1 cellular context compared by ENCODE assay signal in genomic region chr1:145978860-145979745, GRCh38.
TF ChIP-seq lines count a peak whose summit lies in the region.

No MANE protein-coding gene starts in this region.

TF ChIP-seq in IMR-90, 13 proteins besides CTCF, POLR2A, EP300 and RAD21 (continued from another document):
- TF ChIP-seq NFE2L2 (IDR thresholded peaks at IDR 0.05; ENCODE audit: low read depth, low read length) (no peak), BHLHE40 (IDR thresholded peaks at IDR 0.05; ENCODE audit: low read depth, low read length) (peak; percentile 98), RFX5 (IDR thresholded peaks at IDR 0.05; ENCODE audit: low read depth, low read length) (no peak), RCOR1 (IDR thresholded peaks at IDR 0.05; ENCODE audit: insufficient replicate concordance, low read length) (peak; percentile 33), FOS (IDR thresholded peaks at IDR 0.05; ENCODE audit: low read depth, low read length) (0 out of 2 replicates have a peak, but pooled peaks have one; percentile 43), CHD1 (IDR thresholded peaks at IDR 0.05; ENCODE audit: low read depth, low read length) (no peak; the same call in 1 of the 2 replicates), SMC3 (IDR thresholded peaks at IDR 0.05; ENCODE audit: low read depth, low read length) (peak; percentile 0; the same call in 1 of the 2 replicates)
